In the genomic region with DNA sequence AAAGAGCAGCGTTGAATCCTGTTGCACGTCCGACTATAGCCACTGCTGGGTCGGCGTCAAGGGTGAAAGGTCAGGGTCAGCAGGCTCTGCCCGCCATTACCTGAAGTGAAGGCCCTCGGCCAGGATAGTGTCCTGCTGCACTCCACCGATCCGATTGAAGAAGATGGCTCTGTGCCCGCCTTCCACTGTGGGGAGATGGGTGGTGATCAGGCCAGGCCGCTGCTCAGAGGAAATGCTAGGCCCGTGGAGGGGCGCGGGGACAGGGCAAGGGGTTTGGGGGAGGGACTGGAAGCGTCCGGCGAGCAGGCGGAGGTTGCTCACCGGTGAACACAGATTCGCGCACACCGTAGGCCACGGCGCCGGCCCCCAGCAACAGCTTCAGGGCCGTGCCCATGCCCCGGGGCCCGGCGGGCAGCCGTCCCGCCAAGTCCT, we compare ENCODE assay signal across 1 cellular context.
TF ChIP-seq lines count a peak whose summit lies in the region.

No MANE protein-coding gene starts in this region.

TF ChIP-seq in HepG2, 621 proteins besides CTCF, POLR2A, EP300 and RAD21 (continued from another document and continues in another):
- TF ChIP-seq, protein P1, sequence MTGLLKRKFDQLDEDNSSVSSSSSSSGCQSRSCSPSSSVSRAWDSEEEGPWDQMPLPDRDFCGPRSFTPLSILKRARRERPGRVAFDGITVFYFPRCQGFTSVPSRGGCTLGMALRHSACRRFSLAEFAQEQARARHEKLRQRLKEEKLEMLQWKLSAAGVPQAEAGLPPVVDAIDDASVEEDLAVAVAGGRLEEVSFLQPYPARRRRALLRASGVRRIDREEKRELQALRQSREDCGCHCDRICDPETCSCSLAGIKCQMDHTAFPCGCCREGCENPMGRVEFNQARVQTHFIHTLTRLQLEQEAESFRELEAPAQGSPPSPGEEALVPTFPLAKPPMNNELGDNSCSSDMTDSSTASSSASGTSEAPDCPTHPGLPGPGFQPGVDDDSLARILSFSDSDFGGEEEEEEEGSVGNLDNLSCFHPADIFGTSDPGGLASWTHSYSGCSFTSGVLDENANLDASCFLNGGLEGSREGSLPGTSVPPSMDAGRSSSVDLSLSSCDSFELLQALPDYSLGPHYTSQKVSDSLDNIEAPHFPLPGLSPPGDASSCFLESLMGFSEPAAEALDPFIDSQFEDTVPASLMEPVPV (CRISPR knock-in tag; IDR thresholded peaks at IDR 0.05): no peak
- TF ChIP-seq NR3C1 (CRISPR knock-in tag; IDR thresholded peaks at IDR 0.05) (no peak), NR2F1 (CRISPR knock-in tag; IDR thresholded peaks at IDR 0.05) (peak; percentile 85 to 86), YY1 (IDR thresholded peaks at IDR 0.05; ENCODE audit: insufficient read depth, insufficient replicate concordance, low read depth, low read length) (peak; percentile 66), NR2F2 (IDR thresholded peaks at IDR 0.05; ENCODE audit: borderline replicate concordance, low read depth) (peak; percentile 68; the same call in 1 of the 2 replicates), GABPB1 (CRISPR knock-in tag; IDR thresholded peaks at IDR 0.05) (no peak), ZNF263 (CRISPR knock-in tag; IDR thresholded peaks at IDR 0.05) (0 out of 2 replicates have a peak, but pooled peaks have one; percentile 44), ARID2 (CRISPR knock-in tag; IDR thresholded peaks at IDR 0.05; ENCODE audit: borderline replicate concordance) (no peak), ZNF335 (CRISPR knock-in tag; IDR thresholded peaks at IDR 0.05) (no peak), TP53 (CRISPR knock-in tag; conservative IDR thresholded peaks at IDR 0.05) (no peak), ZNF678 (CRISPR knock-in tag; IDR thresholded peaks at IDR 0.05) (0 out of 2 replicates have a peak, but pooled peaks have one; percentile 62), NFIC (IDR thresholded peaks at IDR 0.05; ENCODE audit: low read length) (no peak), ZNF225 (CRISPR knock-in tag; IDR thresholded peaks at IDR 0.05) (no peak), HNRNPK (IDR thresholded peaks at IDR 0.05; ENCODE audit: low read depth, low read length, poor library complexity, severe bottlenecking) (peak; percentile 77), ZFP36L2 (CRISPR knock-in tag; IDR thresholded peaks at IDR 0.05) (no peak), ZNF589 (CRISPR knock-in tag; conservative IDR thresholded peaks at IDR 0.05) (no peak), ZNF143 (CRISPR knock-in tag; IDR thresholded peaks at IDR 0.05) (no peak), KLF11 (CRISPR knock-in tag; IDR thresholded peaks at IDR 0.05) (no peak), GATA4 (IDR thresholded peaks at IDR 0.05; ENCODE audit: borderline replicate concordance, low read depth) (no peak), NFIB (CRISPR knock-in tag; IDR thresholded peaks at IDR 0.05; ENCODE audit: borderline replicate concordance) (no peak), ARNT (IDR thresholded peaks at IDR 0.05) (no peak), FOXK2 (IDR thresholded peaks at IDR 0.05) (no peak), ZNF101 (CRISPR knock-in tag; IDR thresholded peaks at IDR 0.05; ENCODE audit: borderline replicate concordance, low read depth) (no peak), HNF4A (CRISPR knock-in tag; IDR thresholded peaks at IDR 0.05) (peak; percentile 51), JUNB (CRISPR knock-in tag; IDR thresholded peaks at IDR 0.05; ENCODE audit: borderline replicate concordance) (no peak), ESRRA (CRISPR knock-in tag; IDR thresholded peaks at IDR 0.05; ENCODE audit: low read depth) (no peak; the same call in none of the 2 replicates), ZSCAN22 (CRISPR knock-in tag; IDR thresholded peaks at IDR 0.05) (no peak), ZNF530 (CRISPR knock-in tag; IDR thresholded peaks at IDR 0.05; ENCODE audit: low read depth) (no peak), THYN1 (CRISPR knock-in tag; IDR thresholded peaks at IDR 0.05; ENCODE audit: borderline replicate concordance, low read depth) (no peak), FOXP1 (IDR thresholded peaks at IDR 0.05) (no peak), FOXP1 (CRISPR knock-in tag; IDR thresholded peaks at IDR 0.05) (no peak), ARNTL (CRISPR knock-in tag; IDR thresholded peaks at IDR 0.05) (0 out of 2 replicates have a peak, but pooled peaks have one; percentile 38), ZNF816 (CRISPR knock-in tag; IDR thresholded peaks at IDR 0.05; ENCODE audit: borderline replicate concordance) (peak; percentile 65; the same call in 1 of the 2 replicates), ZNF558 (CRISPR knock-in tag; IDR thresholded peaks at IDR 0.05; ENCODE audit: borderline replicate concordance) (peak; percentile 48; the same call in 1 of the 2 replicates), NR2F6 (IDR thresholded peaks at IDR 0.05) (peak; percentile 91), NR2F6 (CRISPR knock-in tag; IDR thresholded peaks at IDR 0.05) (peak; percentile 93), CCAR2 (optimal IDR thresholded peaks at IDR 0.05; ENCODE audit: low read depth, low read length) (no peak), ZNF343 (CRISPR knock-in tag; IDR thresholded peaks at IDR 0.05) (no peak), ZSCAN29 (CRISPR knock-in tag; conservative IDR thresholded peaks at IDR 0.05) (peak; percentile 42; the same call in 1 of the 2 replicates), GTF2F1 (IDR thresholded peaks at IDR 0.05; ENCODE audit: low read length) (no peak), SMAD3 (CRISPR knock-in tag; IDR thresholded peaks at IDR 0.05) (no peak), ZNF260 (CRISPR knock-in tag; IDR thresholded peaks at IDR 0.05; ENCODE audit: borderline replicate concordance, low read depth) (no peak), ZNF563 (CRISPR knock-in tag; IDR thresholded peaks at IDR 0.05) (peak; percentile 51; the same call in 1 of the 2 replicates), PHB2 (IDR thresholded peaks at IDR 0.05; ENCODE audit: partially characterized antibody) (no peak), ZEB1 (IDR thresholded peaks at IDR 0.05; ENCODE audit: insufficient replicate concordance, low read depth) (no peak), DNMT1 (CRISPR knock-in tag; IDR thresholded peaks at IDR 0.05) (no peak), SAFB2 (CRISPR knock-in tag; IDR thresholded peaks at IDR 0.05; ENCODE audit: borderline replicate concordance, low read depth) (no peak), TCF7 (IDR thresholded peaks at IDR 0.05; ENCODE audit: low read depth) (no peak), KDM5B (CRISPR knock-in tag; IDR thresholded peaks at IDR 0.05; ENCODE audit: borderline replicate concordance) (peak; percentile 20; the same call in 1 of the 2 replicates)
- TF ChIP-seq, protein P2, sequence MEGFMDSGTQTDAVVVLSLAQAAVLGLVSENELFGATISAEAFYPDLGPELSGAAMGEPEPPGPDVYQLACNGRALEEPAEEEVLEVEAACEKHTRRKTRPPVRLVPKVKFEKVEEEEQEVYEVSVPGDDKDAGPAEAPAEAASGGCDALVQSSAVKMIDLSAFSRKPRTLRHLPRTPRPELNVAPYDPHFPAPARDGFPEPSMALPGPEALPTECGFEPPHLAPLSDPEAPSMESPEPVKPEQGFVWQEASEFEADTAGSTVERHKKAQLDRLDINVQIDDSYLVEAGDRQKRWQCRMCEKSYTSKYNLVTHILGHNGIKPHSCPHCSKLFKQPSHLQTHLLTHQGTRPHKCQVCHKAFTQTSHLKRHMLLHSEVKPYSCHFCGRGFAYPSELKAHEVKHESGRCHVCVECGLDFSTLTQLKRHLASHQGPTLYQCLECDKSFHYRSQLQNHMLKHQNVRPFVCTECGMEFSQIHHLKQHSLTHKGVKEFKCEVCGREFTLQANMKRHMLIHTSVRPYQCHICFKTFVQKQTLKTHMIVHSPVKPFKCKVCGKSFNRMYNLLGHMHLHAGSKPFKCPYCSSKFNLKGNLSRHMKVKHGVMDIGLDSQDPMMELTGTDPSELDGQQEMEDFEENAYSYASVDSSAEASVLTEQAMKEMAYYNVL (CRISPR knock-in tag; IDR thresholded peaks at IDR 0.05; ENCODE audit: borderline replicate concordance): peak; percentile 69; the same call in 1 of the 2 replicates
- TF ChIP-seq, protein P3, sequence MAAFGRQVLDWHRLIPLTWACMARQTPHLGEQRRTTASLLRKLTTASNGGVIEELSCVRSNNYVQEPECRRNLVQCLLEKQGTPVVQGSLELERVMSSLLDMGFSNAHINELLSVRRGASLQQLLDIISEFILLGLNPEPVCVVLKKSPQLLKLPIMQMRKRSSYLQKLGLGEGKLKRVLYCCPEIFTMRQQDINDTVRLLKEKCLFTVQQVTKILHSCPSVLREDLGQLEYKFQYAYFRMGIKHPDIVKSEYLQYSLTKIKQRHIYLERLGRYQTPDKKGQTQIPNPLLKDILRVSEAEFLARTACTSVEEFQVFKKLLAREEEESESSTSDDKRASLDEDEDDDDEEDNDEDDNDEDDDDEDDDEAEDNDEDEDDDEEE (CRISPR knock-in tag; IDR thresholded peaks at IDR 0.05): 0 out of 2 replicates have a peak, but pooled peaks have one; percentile 21
- TF ChIP-seq, protein P4, sequence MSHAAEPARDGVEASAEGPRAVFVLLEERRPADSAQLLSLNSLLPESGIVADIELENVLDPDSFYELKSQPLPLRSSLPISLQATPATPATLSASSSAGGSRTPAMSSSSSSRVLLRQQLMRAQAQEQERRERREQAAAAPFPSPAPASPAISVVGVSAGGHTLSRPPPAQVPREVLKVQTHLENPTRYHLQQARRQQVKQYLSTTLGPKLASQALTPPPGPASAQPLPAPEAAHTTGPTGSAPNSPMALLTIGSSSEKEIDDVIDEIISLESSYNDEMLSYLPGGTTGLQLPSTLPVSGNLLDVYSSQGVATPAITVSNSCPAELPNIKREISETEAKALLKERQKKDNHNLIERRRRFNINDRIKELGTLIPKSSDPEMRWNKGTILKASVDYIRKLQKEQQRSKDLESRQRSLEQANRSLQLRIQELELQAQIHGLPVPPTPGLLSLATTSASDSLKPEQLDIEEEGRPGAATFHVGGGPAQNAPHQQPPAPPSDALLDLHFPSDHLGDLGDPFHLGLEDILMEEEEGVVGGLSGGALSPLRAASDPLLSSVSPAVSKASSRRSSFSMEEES (CRISPR knock-in tag; IDR thresholded peaks at IDR 0.05): no peak
- TF ChIP-seq, protein P5, sequence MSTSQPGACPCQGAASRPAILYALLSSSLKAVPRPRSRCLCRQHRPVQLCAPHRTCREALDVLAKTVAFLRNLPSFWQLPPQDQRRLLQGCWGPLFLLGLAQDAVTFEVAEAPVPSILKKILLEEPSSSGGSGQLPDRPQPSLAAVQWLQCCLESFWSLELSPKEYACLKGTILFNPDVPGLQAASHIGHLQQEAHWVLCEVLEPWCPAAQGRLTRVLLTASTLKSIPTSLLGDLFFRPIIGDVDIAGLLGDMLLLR (CRISPR knock-in tag; IDR thresholded peaks at IDR 0.05): 0 out of 2 replicates have a peak, but pooled peaks have one; percentile 18
- TF ChIP-seq, protein P6, sequence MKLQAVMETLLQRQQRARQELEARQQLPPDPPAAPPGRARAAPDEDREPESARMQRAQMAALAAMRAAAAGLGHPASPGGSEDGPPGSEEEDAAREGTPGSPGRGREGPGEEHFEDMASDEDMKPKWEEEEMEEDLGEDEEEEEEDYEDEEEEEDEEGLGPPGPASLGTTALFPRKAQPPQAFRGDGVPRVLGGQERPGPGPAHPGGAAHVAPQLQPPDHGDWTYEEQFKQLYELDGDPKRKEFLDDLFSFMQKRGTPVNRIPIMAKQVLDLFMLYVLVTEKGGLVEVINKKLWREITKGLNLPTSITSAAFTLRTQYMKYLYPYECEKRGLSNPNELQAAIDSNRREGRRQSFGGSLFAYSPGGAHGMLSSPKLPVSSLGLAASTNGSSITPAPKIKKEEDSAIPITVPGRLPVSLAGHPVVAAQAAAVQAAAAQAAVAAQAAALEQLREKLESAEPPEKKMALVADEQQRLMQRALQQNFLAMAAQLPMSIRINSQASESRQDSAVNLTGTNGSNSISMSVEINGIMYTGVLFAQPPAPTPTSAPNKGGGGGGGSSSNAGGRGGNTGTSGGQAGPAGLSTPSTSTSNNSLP (IDR thresholded peaks at IDR 0.05; ENCODE audit: low read depth, low read length): no peak
- TF ChIP-seq, protein P7, sequence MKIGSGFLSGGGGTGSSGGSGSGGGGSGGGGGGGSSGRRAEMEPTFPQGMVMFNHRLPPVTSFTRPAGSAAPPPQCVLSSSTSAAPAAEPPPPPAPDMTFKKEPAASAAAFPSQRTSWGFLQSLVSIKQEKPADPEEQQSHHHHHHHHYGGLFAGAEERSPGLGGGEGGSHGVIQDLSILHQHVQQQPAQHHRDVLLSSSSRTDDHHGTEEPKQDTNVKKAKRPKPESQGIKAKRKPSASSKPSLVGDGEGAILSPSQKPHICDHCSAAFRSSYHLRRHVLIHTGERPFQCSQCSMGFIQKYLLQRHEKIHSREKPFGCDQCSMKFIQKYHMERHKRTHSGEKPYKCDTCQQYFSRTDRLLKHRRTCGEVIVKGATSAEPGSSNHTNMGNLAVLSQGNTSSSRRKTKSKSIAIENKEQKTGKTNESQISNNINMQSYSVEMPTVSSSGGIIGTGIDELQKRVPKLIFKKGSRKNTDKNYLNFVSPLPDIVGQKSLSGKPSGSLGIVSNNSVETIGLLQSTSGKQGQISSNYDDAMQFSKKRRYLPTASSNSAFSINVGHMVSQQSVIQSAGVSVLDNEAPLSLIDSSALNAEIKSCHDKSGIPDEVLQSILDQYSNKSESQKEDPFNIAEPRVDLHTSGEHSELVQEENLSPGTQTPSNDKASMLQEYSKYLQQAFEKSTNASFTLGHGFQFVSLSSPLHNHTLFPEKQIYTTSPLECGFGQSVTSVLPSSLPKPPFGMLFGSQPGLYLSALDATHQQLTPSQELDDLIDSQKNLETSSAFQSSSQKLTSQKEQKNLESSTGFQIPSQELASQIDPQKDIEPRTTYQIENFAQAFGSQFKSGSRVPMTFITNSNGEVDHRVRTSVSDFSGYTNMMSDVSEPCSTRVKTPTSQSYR (CRISPR knock-in tag; IDR thresholded peaks at IDR 0.05; ENCODE audit: borderline replicate concordance): no peak
- TF ChIP-seq, protein P8, sequence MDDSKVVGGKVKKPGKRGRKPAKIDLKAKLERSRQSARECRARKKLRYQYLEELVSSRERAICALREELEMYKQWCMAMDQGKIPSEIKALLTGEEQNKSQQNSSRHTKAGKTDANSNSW (CRISPR knock-in tag; IDR thresholded peaks at IDR 0.05; ENCODE audit: borderline replicate concordance): no peak
- TF ChIP-seq, protein P9, sequence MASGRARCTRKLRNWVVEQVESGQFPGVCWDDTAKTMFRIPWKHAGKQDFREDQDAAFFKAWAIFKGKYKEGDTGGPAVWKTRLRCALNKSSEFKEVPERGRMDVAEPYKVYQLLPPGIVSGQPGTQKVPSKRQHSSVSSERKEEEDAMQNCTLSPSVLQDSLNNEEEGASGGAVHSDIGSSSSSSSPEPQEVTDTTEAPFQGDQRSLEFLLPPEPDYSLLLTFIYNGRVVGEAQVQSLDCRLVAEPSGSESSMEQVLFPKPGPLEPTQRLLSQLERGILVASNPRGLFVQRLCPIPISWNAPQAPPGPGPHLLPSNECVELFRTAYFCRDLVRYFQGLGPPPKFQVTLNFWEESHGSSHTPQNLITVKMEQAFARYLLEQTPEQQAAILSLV (CRISPR knock-in tag; IDR thresholded peaks at IDR 0.05; ENCODE audit: borderline replicate concordance): no peak
- TF ChIP-seq, protein P10, sequence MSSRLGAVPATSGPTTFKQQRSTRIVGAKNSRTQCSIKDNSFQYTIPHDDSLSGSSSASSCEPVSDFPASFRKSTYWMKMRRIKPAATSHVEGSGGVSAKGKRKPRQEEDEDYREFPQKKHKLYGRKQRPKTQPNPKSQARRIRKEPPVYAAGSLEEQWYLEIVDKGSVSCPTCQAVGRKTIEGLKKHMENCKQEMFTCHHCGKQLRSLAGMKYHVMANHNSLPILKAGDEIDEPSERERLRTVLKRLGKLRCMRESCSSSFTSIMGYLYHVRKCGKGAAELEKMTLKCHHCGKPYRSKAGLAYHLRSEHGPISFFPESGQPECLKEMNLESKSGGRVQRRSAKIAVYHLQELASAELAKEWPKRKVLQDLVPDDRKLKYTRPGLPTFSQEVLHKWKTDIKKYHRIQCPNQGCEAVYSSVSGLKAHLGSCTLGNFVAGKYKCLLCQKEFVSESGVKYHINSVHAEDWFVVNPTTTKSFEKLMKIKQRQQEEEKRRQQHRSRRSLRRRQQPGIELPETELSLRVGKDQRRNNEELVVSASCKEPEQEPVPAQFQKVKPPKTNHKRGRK (CRISPR knock-in tag; IDR thresholded peaks at IDR 0.05): no peak
